In the genomic region with DNA sequence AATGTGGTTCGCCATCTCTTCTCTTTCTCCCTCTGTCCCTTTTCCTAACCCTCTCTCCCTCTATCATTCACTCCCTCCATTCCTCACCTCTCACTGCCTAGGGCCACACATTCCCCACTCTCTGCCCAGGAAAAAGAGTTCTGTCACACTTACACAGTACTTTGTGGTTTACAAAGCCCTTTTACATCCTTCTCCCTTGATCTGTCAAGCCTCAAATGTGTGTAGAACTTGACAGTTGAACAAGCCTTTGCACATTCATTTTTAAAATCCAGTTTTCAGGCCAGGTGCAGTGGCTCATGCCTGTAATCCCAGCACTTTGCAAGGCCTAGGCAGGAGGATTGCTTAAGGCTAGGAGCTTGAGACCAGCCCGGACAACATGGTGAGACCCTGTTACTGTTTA, we compare ENCODE assay signal across 10 cellular contexts.
"Had no signal": no experiment of that assay in that cellular context is flagged by ENCODE, and none has a peak within 500 bp of the region (broad histone marks: within the 10 kb centered on the region; RNA-seq: fewer than 3 reads in every experiment).

No MANE protein-coding gene starts in this region.

- ATAC-seq: HCT116, HepG2, K562 had no signal

- FAIRE-seq: HepG2, K562 had no signal

- H3K4me3 Mint-ChIP-seq: HFFc6, IgD-negative memory B cell had no signal

- H3K36me3 Mint-ChIP-seq: IgD-negative memory B cell had no signal

- DNase-seq: GM23248, GOT3, H7, HFFc6 had no signal

- H3K9me3 ChIP-seq: HAP-1 had no signal

- H3K27ac ChIP-seq: GM23248, HL-60 had no signal

- H3K9me3 Mint-ChIP-seq: HFFc6 had no signal

- H2AFZ ChIP-seq: GM23248 had no signal

- H3K4me3 ChIP-seq: GM23248, HAP-1, K562 had no signal

- H3K4me1 ChIP-seq: HAP-1 had no signal

- H3K27ac Mint-ChIP-seq: HFFc6, IgD-negative memory B cell had no signal

- H3K36me3 ChIP-seq: HAP-1 had no signal

- H3K9ac ChIP-seq: GM23248 had no signal
